14 cellular contexts compared by ENCODE assay signal in the genomic region with DNA sequence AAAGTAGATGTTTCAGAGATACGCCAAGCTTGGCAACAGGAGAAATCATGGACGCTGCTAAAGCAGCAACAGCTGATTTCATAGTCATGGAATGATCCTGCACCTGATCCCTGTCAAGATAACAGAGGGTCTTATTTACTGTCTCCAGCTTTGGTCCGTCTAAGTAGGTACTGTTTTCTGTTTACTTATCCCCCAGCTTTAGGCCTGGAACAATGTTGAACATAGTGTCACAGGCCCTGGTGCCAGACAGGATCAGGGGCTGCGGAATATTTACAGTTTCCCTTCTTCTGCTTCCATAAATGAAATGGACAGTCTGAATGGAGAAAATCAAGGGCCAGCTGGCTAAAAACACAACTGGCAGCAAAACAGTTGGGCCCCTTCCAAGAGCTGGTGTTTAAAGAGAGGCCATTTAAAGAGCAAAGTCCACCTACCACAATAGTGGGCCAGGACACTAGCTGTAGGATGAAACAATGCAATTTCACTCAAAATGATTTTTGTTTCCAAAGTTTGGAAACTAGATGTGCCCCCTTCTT. TPM values are rescaled to one million over a fixed set of nuclear protein-coding genes. Genes with fewer than 3 reads are reported as not detected.
DNase-seq lines count a peak whose midpoint lies in the region; ATAC-seq and TF ChIP-seq lines count a peak whose summit lies in the region.
"Had no signal": no experiment of that assay in that cellular context is flagged by ENCODE, and none has a peak within 500 bp of the region (broad histone marks: within the 10 kb centered on the region; RNA-seq: fewer than 3 reads in every experiment).

No MANE protein-coding gene starts in this region.

- no peaks in the 10 kb centered on the region for H3K36me3 ChIP-seq in KMS-11 (ENCODE audit: insufficient read depth)
- H3K36me3 ChIP-seq in body of pancreas (replicated peaks in 1 of 2; ENCODE audit: insufficient read depth in 1 of 2, low read depth in 2 of 2) = no peaks in the 10 kb centered on the region
- no peaks in the 10 kb centered on the region for H3K36me3 ChIP-seq in thoracic aorta
- no peaks in the 10 kb centered on the region for H3K36me3 ChIP-seq in osteoblast (ENCODE audit: insufficient read depth, low read length)

- H3K27me3 ChIP-seq in KMS-11 (ENCODE audit: insufficient read depth, low read depth) = no peaks in the 10 kb centered on the region
- H3K27me3 ChIP-seq in body of pancreas = peaks cover 0 to 11% of the 10 kb centered on the region in 2 donors
- H3K27me3 ChIP-seq in thoracic aorta (replicated peaks; ENCODE audit: insufficient read depth) = no peaks in the 10 kb centered on the region
- peaks cover 24% of the 10 kb centered on the region for H3K27me3 ChIP-seq in osteoblast (ENCODE audit: insufficient read depth, low read length)

- H3K4me2 ChIP-seq in KMS-11 (peak overlapping the region; percentile 90), osteoblast (ENCODE audit: insufficient read depth, low read length) (no peak overlapping the region)

- ATAC-seq in body of pancreas (no peak), thoracic aorta (ENCODE audit: insufficient number of reproducible peaks, low FRiP score, low read depth) (no peak)
- ATAC-seq: naive thymus-derived CD4-positive, alpha-beta T cell; Panc1 had no signal

- H3K79me2 ChIP-seq in KMS-11 (ENCODE audit: insufficient read depth, low read depth) (no peaks in the 10 kb centered on the region; the same call in 1 of the 2 replicates), osteoblast (ENCODE audit: insufficient read depth, low read length) (no peaks in the 10 kb centered on the region)

- H3K4me1 ChIP-seq in KMS-11 (ENCODE audit: low read depth, poor library complexity, severe bottlenecking) = peaks cover 26% of the 10 kb centered on the region
- peaks cover 32% of the 10 kb centered on the region for H3K4me1 ChIP-seq in body of pancreas
- H3K4me1 ChIP-seq in thoracic aorta (ENCODE audit: control insufficient read depth in 1 of 2, low read depth in 2 of 2) = peaks cover 4 to 15% of the 10 kb centered on the region in 2 donors
- peaks cover 3% of the 10 kb centered on the region for H3K4me1 ChIP-seq in osteoblast (ENCODE audit: insufficient read depth, low read length)

- H3K4me3 ChIP-seq in KMS-11 (IDR thresholded peaks at IDR 0.05; ENCODE audit: insufficient read depth, low read depth, low read length) (no peak overlapping the region), body of pancreas (no peak overlapping the region), thoracic aorta (peak overlapping the region; percentile 16), osteoblast (ENCODE audit: insufficient read depth, low read length) (no peak overlapping the region)

- H4K20me1 ChIP-seq in KMS-11 (ENCODE audit: insufficient read depth) (no peaks in the 10 kb centered on the region), osteoblast (ENCODE audit: insufficient read depth, low read length) (no peaks in the 10 kb centered on the region)

- no peak overlapping the region for H3K27ac ChIP-seq in KMS-11
- H3K27ac ChIP-seq in body of pancreas = peak overlapping the region in 2 of 4 donors; percentile 43 to 58
- H3K27ac ChIP-seq in thoracic aorta = no peak overlapping the region
- H3K27ac ChIP-seq in osteoblast (ENCODE audit: low read depth, low read length) = no peak overlapping the region

- H2AFZ ChIP-seq in KMS-11 (ENCODE audit: low read depth) (no peak overlapping the region), osteoblast (ENCODE audit: low read length) (no peak overlapping the region)

- H3K9ac ChIP-seq in KMS-11 = no peak overlapping the region

- peak; percentile 57 to 78 (median 58) for DNase-seq in body of pancreas
- peak; percentile 9 for DNase-seq in left kidney (ENCODE audit: low read depth, low spot score)
- no peak for DNase-seq in thoracic aorta (ENCODE audit: low spot score)
- DNase-seq in KG1 (lab: John Stamatoyannopoulos, UW) = no peak
- no peak for DNase-seq in NOMO-1 treated with DMSO at 0.1 percent for 48 hours (lab: John Stamatoyannopoulos, UW; ENCODE audit: unreplicated experiment)
- DNase-seq in osteoblast (ENCODE audit: insufficient read length, low spot score, missing footprints) = no peak
- DNase-seq: DMS153; effector memory CD4-positive, alpha-beta T cell; naive thymus-derived CD4-positive, alpha-beta T cell; NCI-H1694; small intestine had no signal

- WGBS in body of pancreas, 2 donors = 16 to 20% methylated on average over 4 of the region's 4 CpGs

- no peaks in the 10 kb centered on the region for H3K9me3 ChIP-seq in body of pancreas
- H3K9me3 ChIP-seq in thoracic aorta = no peaks in the 10 kb centered on the region
- H3K9me3 ChIP-seq in osteoblast (ENCODE audit: low read depth, low read length) = no peaks in the 10 kb centered on the region

- TF ChIP-seq POLR2A in body of pancreas (IDR thresholded peaks at IDR 0.05) = no peak

- no peak for TF ChIP-seq CTCF in KMS-11 (conservative IDR thresholded peaks at IDR 0.05; ENCODE audit: low read depth, low read length)
- no peak for TF ChIP-seq CTCF in body of pancreas (IDR thresholded peaks at IDR 0.05)
- TF ChIP-seq CTCF in thoracic aorta (IDR thresholded peaks at IDR 0.05) = no peak
- TF ChIP-seq CTCF in osteoblast (IDR thresholded peaks at IDR 0.05; ENCODE audit: extremely low read depth, low read depth, low read length) = no peak

- intact Hi-C loops in body of pancreas (cut with DNase I) = no loop called here

RNA-seq across cellular contexts. Expression of a gene that starts 2.9 kb away (rescaled TPM):
- total RNA-seq in body of pancreas = 1 to 10 TPM; 2.6 to 5.7 TPM
- 1 to 10 TPM in 1 of 2 donors, under 1 TPM in 1; 0.41 to 2.8 TPM for total RNA-seq in thoracic aorta
- under 0.01 and 0.29 TPM in 2 replicates for total RNA-seq in osteoblast
- total RNA-seq: naive thymus-derived CD4-positive, alpha-beta T cell; T-helper 2 cell treated with Interferon-gamma antibody and Interleukin-4, amounts not matched to agents 100 ng/mL and 5 ng/mL, for 36 hours had no signal

Comparison
In these comparisons a context has a peak if more than half of its experiments do, and no peak if none do; other contexts are left out.
1. DNase-seq: peak in body of pancreas (4 of 4) and left kidney (single experiment); none in thoracic aorta (single experiment), KG1 (single experiment), NOMO-1 treated with DMSO at 0.1 percent for 48 hours (single experiment) and osteoblast (single experiment).